Comparison of ENCODE assay signal across 17 cellular contexts in genomic region chr1:110628356-110629105, GRCh38. TPM values are rescaled to one million over a fixed set of nuclear protein-coding genes. Genes with fewer than 3 reads are reported as not detected.
A peak's percentile ranks its signal among the peaks of the same experiment; 100 is the strongest.
DNase-seq lines count a peak whose midpoint lies in the region; ATAC-seq, FAIRE-seq and TF ChIP-seq lines count a peak whose summit lies in the region.
"Had no signal": no experiment of that assay in that cellular context is flagged by ENCODE, and none has a peak within 500 bp of the region (broad histone marks: within the 10 kb centered on the region; RNA-seq: fewer than 3 reads in every experiment).

No MANE protein-coding gene starts in this region.

- H3K36me3 ChIP-seq in A673 (ENCODE audit: insufficient read depth, low read length, poor library complexity, severe bottlenecking) = no peaks in the 10 kb centered on the region

- H3K27ac ChIP-seq in A673 (ENCODE audit: low read depth, low read length, poor library complexity, severe bottlenecking) = no peak overlapping the region

- H3K36me3 Mint-ChIP-seq in activated CD8-positive, alpha-beta T cell treated with anti-CD3 and anti-CD28 coated beads, Interleukin-2, amount 10 ng/mL, durations not matched to agents 7 days and 5 days (ENCODE audit: low read depth) = peaks cover 27% of the 10 kb centered on the region
- no peaks in the 10 kb centered on the region for H3K36me3 Mint-ChIP-seq in activated CD8-positive, alpha-beta T cell treated with anti-CD3 and anti-CD28 coated beads for 36 hours (ENCODE audit: low read depth)
- H3K36me3 Mint-ChIP-seq in activated T-helper 1 cell treated with anti-CD3 and anti-CD28 coated beads, Interleukin-12 subunit alpha, Interleukin-12 subunit beta, Interleukin-2, Interleukin-4 antibody, amounts not matched to agents 30 ng/mL and 10 ng/mL and 1 ng/mL, durations not matched to agents 14 hours and 24 hours and 36 hours (ENCODE audit: low read depth) = peaks cover 26% of the 10 kb centered on the region
- no peaks in the 10 kb centered on the region for H3K36me3 Mint-ChIP-seq in stimulated activated naive B cell treated with anti-CD40 and anti-IgM and Interleukin-4, amounts not matched to agents 10 μg/mL and 1 μg/mL and 100 μg/mL, for 72 hours

- no peaks in the 10 kb centered on the region for H3K9me3 ChIP-seq in A673 (ENCODE audit: low read depth, low read length, poor library complexity, severe bottlenecking)

- peak; percentile 21 for FAIRE-seq in GM18507 (lab: Jason Lieb, UNC)
- FAIRE-seq: G401.6, GM12892, HTR-8/SVneo had no signal

- no peaks in the 10 kb centered on the region for H3K27me3 Mint-ChIP-seq in activated CD8-positive, alpha-beta T cell treated with anti-CD3 and anti-CD28 coated beads, Interleukin-2, amount 10 ng/mL, durations not matched to agents 7 days and 5 days (ENCODE audit: low read depth)
- H3K27me3 Mint-ChIP-seq in activated CD8-positive, alpha-beta T cell treated with anti-CD3 and anti-CD28 coated beads for 36 hours = no peaks in the 10 kb centered on the region
- H3K27me3 Mint-ChIP-seq in activated T-helper 1 cell treated with anti-CD3 and anti-CD28 coated beads, Interleukin-12 subunit alpha, Interleukin-12 subunit beta, Interleukin-2, Interleukin-4 antibody, amounts not matched to agents 30 ng/mL and 10 ng/mL and 1 ng/mL, durations not matched to agents 14 hours and 24 hours and 36 hours (ENCODE audit: insufficient read depth) = no peaks in the 10 kb centered on the region
- H3K27me3 Mint-ChIP-seq in stimulated activated naive B cell treated with anti-CD40 and anti-IgM and Interleukin-4, amounts not matched to agents 10 μg/mL and 1 μg/mL and 100 μg/mL, for 72 hours = no peaks in the 10 kb centered on the region
- H3K27me3 Mint-ChIP-seq: CD4-positive, alpha-beta memory T cell had no signal

- no peaks in the 10 kb centered on the region for H3K4me1 ChIP-seq in A673 (ENCODE audit: insufficient read depth, low read length, poor library complexity, severe bottlenecking)

- peaks cover 37% of the 10 kb centered on the region for H3K4me1 Mint-ChIP-seq in activated CD8-positive, alpha-beta T cell treated with anti-CD3 and anti-CD28 coated beads, Interleukin-2, amount 10 ng/mL, durations not matched to agents 7 days and 5 days (ENCODE audit: low read depth)
- H3K4me1 Mint-ChIP-seq in activated CD8-positive, alpha-beta T cell treated with anti-CD3 and anti-CD28 coated beads for 36 hours (ENCODE audit: low read depth) = peaks cover 27% of the 10 kb centered on the region
- H3K4me1 Mint-ChIP-seq in activated T-helper 1 cell treated with anti-CD3 and anti-CD28 coated beads, Interleukin-12 subunit alpha, Interleukin-12 subunit beta, Interleukin-2, Interleukin-4 antibody, amounts not matched to agents 30 ng/mL and 10 ng/mL and 1 ng/mL, durations not matched to agents 14 hours and 24 hours and 36 hours (ENCODE audit: low read depth) = peaks cover 62% of the 10 kb centered on the region
- H3K4me1 Mint-ChIP-seq in stimulated activated naive B cell treated with anti-CD40 and anti-IgM and Interleukin-4, amounts not matched to agents 10 μg/mL and 1 μg/mL and 100 μg/mL, for 72 hours = peaks cover 10 to 16% of the 10 kb centered on the region in 2 donors

- intact Hi-C loops in activated CD8-positive, alpha-beta T cell treated with anti-CD3 and anti-CD28 coated beads for 36 hours (cut with micrococcal nuclease) = no loop called here
- intact Hi-C loops in activated T-helper 1 cell treated with anti-CD3 and anti-CD28 coated beads, Interleukin-12 subunit alpha, Interleukin-12 subunit beta, Interleukin-2, Interleukin-4 antibody, amounts not matched to agents 30 ng/mL and 10 ng/mL and 1 ng/mL, durations not matched to agents 14 hours and 24 hours and 36 hours (cut with micrococcal nuclease) = no loop called here
- intact Hi-C loops in posterior vena cava (cut with DNase I) = no loop called here
- intact Hi-C loops in A673 (cut with micrococcal nuclease; ENCODE audit: unreplicated experiment) = no loop called here

- no peak for TF ChIP-seq CTCF in activated CD8-positive, alpha-beta T cell treated with anti-CD3 and anti-CD28 coated beads for 36 hours (IDR thresholded peaks at IDR 0.05)
- TF ChIP-seq CTCF in A673 (conservative IDR thresholded peaks at IDR 0.05; ENCODE audit: low read depth, low read length) = no peak

- BruUV-seq in A673 (replicated peaks; lab: Mats Ljungman, UMichigan) = no TSS peak

- ATAC-seq in activated CD8-positive, alpha-beta T cell treated with anti-CD3 and anti-CD28 coated beads, Interleukin-2, amount 10 ng/mL, durations not matched to agents 7 days and 5 days = no peak
- ATAC-seq in activated CD8-positive, alpha-beta T cell treated with anti-CD3 and anti-CD28 coated beads for 36 hours = no peak
- ATAC-seq in stimulated activated naive B cell treated with anti-CD40 and anti-IgM and Interleukin-4, amounts not matched to agents 10 μg/mL and 1 μg/mL and 100 μg/mL, for 72 hours (replicated peaks) = no peak

- H3K4me3 Mint-ChIP-seq in activated CD8-positive, alpha-beta T cell treated with anti-CD3 and anti-CD28 coated beads, Interleukin-2, amount 10 ng/mL, durations not matched to agents 7 days and 5 days = no peak overlapping the region
- no peak overlapping the region for H3K4me3 Mint-ChIP-seq in activated CD8-positive, alpha-beta T cell treated with anti-CD3 and anti-CD28 coated beads for 36 hours
- peak overlapping the region; percentile 13 for H3K4me3 Mint-ChIP-seq in activated T-helper 1 cell treated with anti-CD3 and anti-CD28 coated beads, Interleukin-12 subunit alpha, Interleukin-12 subunit beta, Interleukin-2, Interleukin-4 antibody, amounts not matched to agents 30 ng/mL and 10 ng/mL and 1 ng/mL, durations not matched to agents 14 hours and 24 hours and 36 hours
- H3K4me3 Mint-ChIP-seq in stimulated activated naive B cell treated with anti-CD40 and anti-IgM and Interleukin-4, amounts not matched to agents 10 μg/mL and 1 μg/mL and 100 μg/mL, for 72 hours = no peak overlapping the region
- H3K4me3 Mint-ChIP-seq: HFFc6 had no signal

- CTCF ChIA-PET in activated CD8-positive, alpha-beta T cell treated with anti-CD3 and anti-CD28 coated beads, Interleukin-2, amount 10 ng/mL, durations not matched to agents 7 days and 5 days (lab: Charles Lee) = interaction anchor here (0.9 to 7.0 kb wide), 7 partner anchors 9 to 138 kb away, joined by 3 to 77 read pairs (median 22); partner anchors contain the start of gene KCNA3
- CTCF ChIA-PET in activated CD8-positive, alpha-beta T cell treated with anti-CD3 and anti-CD28 coated beads for 36 hours (lab: Charles Lee) = interaction anchor here (1.3 to 5.5 kb wide), 6 partner anchors 9 to 154 kb away, joined by 3 to 67 read pairs (median 26); no protein-coding TSS in a partner anchor
- CTCF ChIA-PET in A673 (lab: Charles Lee) = interaction anchor here (1.2 kb wide), 1 partner anchor 138 kb away, joined by 3 read pairs; no protein-coding TSS in a partner anchor

- H3K4me3 ChIP-seq in A673 (ENCODE audit: low read depth, low read length, poor library complexity, severe bottlenecking) = no peak overlapping the region

- peaks cover 8% of the 10 kb centered on the region for H3K27me3 ChIP-seq in A673 (replicated peaks; ENCODE audit: insufficient read depth, low read depth, low read length, poor library complexity)

- peaks cover 7% of the 10 kb centered on the region for H3K9me3 Mint-ChIP-seq in activated CD8-positive, alpha-beta T cell treated with anti-CD3 and anti-CD28 coated beads, Interleukin-2, amount 10 ng/mL, durations not matched to agents 7 days and 5 days (ENCODE audit: insufficient read depth)
- H3K9me3 Mint-ChIP-seq in activated CD8-positive, alpha-beta T cell treated with anti-CD3 and anti-CD28 coated beads for 36 hours = peaks cover 4% of the 10 kb centered on the region
- H3K9me3 Mint-ChIP-seq in activated T-helper 1 cell treated with anti-CD3 and anti-CD28 coated beads, Interleukin-12 subunit alpha, Interleukin-12 subunit beta, Interleukin-2, Interleukin-4 antibody, amounts not matched to agents 30 ng/mL and 10 ng/mL and 1 ng/mL, durations not matched to agents 14 hours and 24 hours and 36 hours = peaks cover 9% of the 10 kb centered on the region
- no peaks in the 10 kb centered on the region for H3K9me3 Mint-ChIP-seq in stimulated activated naive B cell treated with anti-CD40 and anti-IgM and Interleukin-4, amounts not matched to agents 10 μg/mL and 1 μg/mL and 100 μg/mL, for 72 hours
- H3K9me3 Mint-ChIP-seq: HFFc6 had no signal

- H3K27ac Mint-ChIP-seq in activated CD8-positive, alpha-beta T cell treated with anti-CD3 and anti-CD28 coated beads, Interleukin-2, amount 10 ng/mL, durations not matched to agents 7 days and 5 days = no peak overlapping the region
- H3K27ac Mint-ChIP-seq in activated CD8-positive, alpha-beta T cell treated with anti-CD3 and anti-CD28 coated beads for 36 hours = no peak overlapping the region
- peak overlapping the region; percentile 67 for H3K27ac Mint-ChIP-seq in activated T-helper 1 cell treated with anti-CD3 and anti-CD28 coated beads, Interleukin-12 subunit alpha, Interleukin-12 subunit beta, Interleukin-2, Interleukin-4 antibody, amounts not matched to agents 30 ng/mL and 10 ng/mL and 1 ng/mL, durations not matched to agents 14 hours and 24 hours and 36 hours
- H3K27ac Mint-ChIP-seq in stimulated activated naive B cell treated with anti-CD40 and anti-IgM and Interleukin-4, amounts not matched to agents 10 μg/mL and 1 μg/mL and 100 μg/mL, for 72 hours = no peak overlapping the region
- H3K27ac Mint-ChIP-seq: HFFc6 had no signal

- POLR2A ChIA-PET in activated CD8-positive, alpha-beta T cell treated with anti-CD3 and anti-CD28 coated beads, Interleukin-2, amount 10 ng/mL, durations not matched to agents 7 days and 5 days (lab: Charles Lee) = interaction anchor here (3.5 kb wide), 1 partner anchor 40 kb away, joined by 15 read pairs; no protein-coding TSS in a partner anchor
- POLR2A ChIA-PET in activated CD8-positive, alpha-beta T cell treated with anti-CD3 and anti-CD28 coated beads for 36 hours (lab: Charles Lee) = interaction anchor here (1.6 kb wide), 1 partner anchor 18 kb away, joined by 4 read pairs; no protein-coding TSS in a partner anchor
- POLR2A ChIA-PET in A673 (lab: Charles Lee; ENCODE audit: low non-redundant PET) = no interaction called here

- DNase-seq in activated CD8-positive, alpha-beta T cell treated with anti-CD3 and anti-CD28 coated beads, Interleukin-2, amount 10 ng/mL, durations not matched to agents 7 days and 5 days = peak; percentile 17
- DNase-seq in activated CD8-positive, alpha-beta T cell treated with anti-CD3 and anti-CD28 coated beads for 36 hours = no peak
- DNase-seq in GM18507 (ENCODE audit: extremely low spot score, insufficient read length, low read depth) (no peak), posterior vena cava (ENCODE audit: low spot score) (peak; percentile 26), A673 (ENCODE audit: low spot score) (no peak)
- no peak for DNase-seq in activated T-helper 1 cell treated with anti-CD3 and anti-CD28 coated beads, Interleukin-12 subunit alpha, Interleukin-12 subunit beta, Interleukin-2, Interleukin-4 antibody, amounts not matched to agents 30 ng/mL and 10 ng/mL and 1 ng/mL, durations not matched to agents 14 hours and 24 hours and 36 hours (ENCODE audit: low spot score)
- DNase-seq in stimulated activated naive B cell treated with anti-CD40 and anti-IgM and Interleukin-4, amounts not matched to agents 10 μg/mL and 1 μg/mL and 100 μg/mL, for 72 hours = no peak
- DNase-seq: CD4-positive, alpha-beta memory T cell; DMS79; HFFc6; NCI-H1436; NCI-H2029 treated with DMSO at 0.1 percent for 48 hours; NCI-H510A treated with DMSO at 0.1 percent for 48 hours had no signal

RNA-seq across cellular contexts. Expression of gene KCNA2, which starts 22.4 kb away (rescaled TPM):
- 1 to 10 TPM; 1.4 to 2.2 TPM for total RNA-seq in activated CD8-positive, alpha-beta T cell treated with anti-CD3 and anti-CD28 coated beads, Interleukin-2, amount 10 ng/mL, durations not matched to agents 7 days and 5 days
- total RNA-seq in activated CD8-positive, alpha-beta T cell treated with anti-CD3 and anti-CD28 coated beads for 36 hours = under 1 TPM; 0.02 to 0.14 TPM
- total RNA-seq in activated T-helper 1 cell treated with anti-CD3 and anti-CD28 coated beads, Interleukin-12 subunit alpha, Interleukin-12 subunit beta, Interleukin-2, Interleukin-4 antibody, amounts not matched to agents 30 ng/mL and 10 ng/mL and 1 ng/mL, durations not matched to agents 14 hours and 24 hours and 36 hours = 1.1 and 1.7 TPM in 2 replicates
- total RNA-seq in posterior vena cava (1 to 10 TPM in 1 of 2 donors, under 1 TPM in 1; 1.00 to 2.7 TPM), A673 (2021) (34.2 and 46.6 TPM in 2 replicates)
- total RNA-seq: HFFc6 had no signal

RNA-seq across cellular contexts. Expression of gene KCNA3, which starts 46.2 kb away (rescaled TPM):
- total RNA-seq in activated CD8-positive, alpha-beta T cell treated with anti-CD3 and anti-CD28 coated beads, Interleukin-2, amount 10 ng/mL, durations not matched to agents 7 days and 5 days = 10 to 100 TPM; 49.0 to 49.3 TPM
- 10 to 100 TPM; 15.5 to 16.2 TPM for total RNA-seq in activated CD8-positive, alpha-beta T cell treated with anti-CD3 and anti-CD28 coated beads for 36 hours
- total RNA-seq in activated T-helper 1 cell treated with anti-CD3 and anti-CD28 coated beads, Interleukin-12 subunit alpha, Interleukin-12 subunit beta, Interleukin-2, Interleukin-4 antibody, amounts not matched to agents 30 ng/mL and 10 ng/mL and 1 ng/mL, durations not matched to agents 14 hours and 24 hours and 36 hours = 38.1 and 42.2 TPM in 2 replicates
- total RNA-seq in posterior vena cava (under 1 TPM; 0.60 to 0.71 TPM), A673 (2021) (0.15 and 0.43 TPM in 2 replicates)
- total RNA-seq: H4, HFFc6 had no signal

Comparison
In these comparisons a context has a peak if more than half of its experiments do, and no peak if none do; other contexts are left out.
1. DNase-seq: peak in activated CD8-positive, alpha-beta T cell treated with anti-CD3 and anti-CD28 coated beads, Interleukin-2, amount 10 ng/mL, durations not matched to agents 7 days and 5 days (single experiment) and posterior vena cava (single experiment); none in activated CD8-positive, alpha-beta T cell treated with anti-CD3 and anti-CD28 coated beads for 36 hours (single experiment), GM18507 (single experiment), activated T-helper 1 cell treated with anti-CD3 and anti-CD28 coated beads, Interleukin-12 subunit alpha, Interleukin-12 subunit beta, Interleukin-2, Interleukin-4 antibody, amounts not matched to agents 30 ng/mL and 10 ng/mL and 1 ng/mL, durations not matched to agents 14 hours and 24 hours and 36 hours (single experiment), A673 (single experiment) and stimulated activated naive B cell treated with anti-CD40 and anti-IgM and Interleukin-4, amounts not matched to agents 10 μg/mL and 1 μg/mL and 100 μg/mL, for 72 hours (single experiment).
2. RNA of gene KCNA3, which starts 46.2 kb away (total RNA-seq): 49.0 to 49.3 TPM in activated CD8-positive, alpha-beta T cell treated with anti-CD3 and anti-CD28 coated beads, Interleukin-2, amount 10 ng/mL, durations not matched to agents 7 days and 5 days, 38.1 to 42.2 TPM in activated T-helper 1 cell treated with anti-CD3 and anti-CD28 coated beads, Interleukin-12 subunit alpha, Interleukin-12 subunit beta, Interleukin-2, Interleukin-4 antibody, amounts not matched to agents 30 ng/mL and 10 ng/mL and 1 ng/mL, durations not matched to agents 14 hours and 24 hours and 36 hours and 15.5 to 16.2 TPM in activated CD8-positive, alpha-beta T cell treated with anti-CD3 and anti-CD28 coated beads for 36 hours; 0.60 to 0.71 TPM in posterior vena cava and 0.15 to 0.43 TPM in A673; every median in the first group is over 4 times any median in the second.